ENCODE assay signal across 12 cellular contexts in genomic region chr5:40277161-40277906, GRCh38.
DNase-seq lines count a peak whose midpoint lies in the region; ATAC-seq, FAIRE-seq and TF ChIP-seq lines count a peak whose summit lies in the region.
"Had no signal": no experiment of that assay in that cellular context is flagged by ENCODE, and none has a peak within 500 bp of the region (broad histone marks: within the 10 kb centered on the region; RNA-seq: fewer than 3 reads in every experiment).

No MANE protein-coding gene starts in this region.

- no peaks in the 10 kb centered on the region for H3K9me2 ChIP-seq in OCI-LY1 (ENCODE audit: low read depth, low read length)

- intact Hi-C loops in mucosa of descending colon (cut with DNase I, micrococcal nuclease), result no loop called here

- H2AFZ ChIP-seq in OCI-LY1 (ENCODE audit: low read length), result peak overlapping the region; percentile 26; the same call in 1 of the 2 replicates

- H3K27me3 ChIP-seq in OCI-LY1 (ENCODE audit: insufficient read depth, low read length), result no peaks in the 10 kb centered on the region
- H3K27me3 ChIP-seq in right atrium auricular region, result no peaks in the 10 kb centered on the region
- H3K27me3 ChIP-seq: right lobe of liver, upper lobe of right lung had no signal

- H3K9me3 ChIP-seq in OCI-LY1 (ENCODE audit: low read length) (no peaks in the 10 kb centered on the region), mucosa of descending colon (no peaks in the 10 kb centered on the region), right atrium auricular region (no peaks in the 10 kb centered on the region)
- H3K9me3 ChIP-seq: right lobe of liver, upper lobe of right lung had no signal

- ATAC-seq in GM18508 (IDR thresholded peaks at IDR 0.05; ENCODE audit: insufficient read depth, unreplicated experiment) (peak; percentile 78), GM21717 (IDR thresholded peaks at IDR 0.05; ENCODE audit: unreplicated experiment) (peak; percentile 84), mucosa of descending colon (peak; percentile 28)
- ATAC-seq: upper lobe of right lung had no signal

- no peaks in the 10 kb centered on the region for H4K20me1 ChIP-seq in OCI-LY1 (ENCODE audit: insufficient read depth, low read length)

- H3K4me3 ChIP-seq in OCI-LY1 (ENCODE audit: low read depth, low read length, poor library complexity, severe bottlenecking) (no peak overlapping the region), mucosa of descending colon (no peak overlapping the region), right atrium auricular region (no peak overlapping the region)
- H3K4me3 ChIP-seq: right lobe of liver, upper lobe of right lung had no signal

- H3K9ac ChIP-seq in OCI-LY1 (ENCODE audit: low read length), result no peak overlapping the region

- H3K4me1 ChIP-seq in OCI-LY1 (ENCODE audit: insufficient read depth, low read length, severe bottlenecking), result peaks cover 30% of the 10 kb centered on the region
- H3K4me1 ChIP-seq in mucosa of descending colon (ENCODE audit: low read depth), result no peaks in the 10 kb centered on the region
- no peaks in the 10 kb centered on the region for H3K4me1 ChIP-seq in right atrium auricular region
- H3K4me1 ChIP-seq: right lobe of liver, upper lobe of right lung had no signal

- no peaks in the 10 kb centered on the region for H3F3A ChIP-seq in OCI-LY1 (ENCODE audit: insufficient read depth, low read length)

- peak overlapping the region; percentile 30 for H3K4me2 ChIP-seq in OCI-LY1 (ENCODE audit: low read length)

- FAIRE-seq in frontal cortex (lab: Jason Lieb, UNC), result no peak

- no peak for DNase-seq in mucosa of descending colon
- DNase-seq in GOT3 (lab: John Stamatoyannopoulos, UW), result no peak
- no peak for DNase-seq in frontal cortex (ENCODE audit: low spot score in 2 of 2)
- DNase-seq in DMS79 treated with DMSO at 0.1 percent for 48 hours (lab: John Stamatoyannopoulos, UW), result no peak
- DNase-seq in right atrium auricular region (ENCODE audit: low spot score), result no peak
- DNase-seq: dermis blood vessel endothelial cell, NCI-H2081 treated with DMSO at 0.1 percent for 48 hours, right lobe of liver, upper lobe of right lung had no signal

- no peak for TF ChIP-seq CTCF in OCI-LY1 (IDR thresholded peaks at IDR 0.05; ENCODE audit: low read length)
- no peak for TF ChIP-seq CTCF in mucosa of descending colon (IDR thresholded peaks at IDR 0.05)
- TF ChIP-seq CTCF in right atrium auricular region (IDR thresholded peaks at IDR 0.05), result no peak

- H3K36me3 ChIP-seq in OCI-LY1 (ENCODE audit: insufficient read depth, low read length), result no peaks in the 10 kb centered on the region
- H3K36me3 ChIP-seq in mucosa of descending colon (ENCODE audit: low read depth), result no peaks in the 10 kb centered on the region
- H3K36me3 ChIP-seq in right atrium auricular region, result no peaks in the 10 kb centered on the region
- H3K36me3 ChIP-seq: right lobe of liver, upper lobe of right lung had no signal

- H3K27ac ChIP-seq in OCI-LY1 (ENCODE audit: low read depth, low read length, poor library complexity, severe bottlenecking), result no peak overlapping the region
- H3K27ac ChIP-seq in right atrium auricular region, result no peak overlapping the region
- H3K27ac ChIP-seq: right lobe of liver, upper lobe of right lung had no signal

- no peaks in the 10 kb centered on the region for H3K79me2 ChIP-seq in OCI-LY1 (ENCODE audit: insufficient read depth, low read length)

Comparison
In these comparisons a context has a peak if more than half of its experiments do, and no peak if none do; other contexts are left out.
1. ATAC-seq: peak in every context shown above with its lines; median percentile 84 in GM21717; 78 in GM18508; 28 in mucosa of descending colon.